Comparison of ENCODE assay signal across 1 cellular context in genomic region chr9:92094655-92095054, GRCh38.
TF ChIP-seq lines count a peak whose summit lies in the region.

No MANE protein-coding gene starts in this region.

TF ChIP-seq in K562, 482 proteins besides CTCF, POLR2A, EP300 and RAD21 (continued from another document):
- TF ChIP-seq PRDM10 (IDR thresholded peaks at IDR 0.05; ENCODE audit: partially characterized antibody) (no peak), HMBOX1 (IDR thresholded peaks at IDR 0.05) (peak; percentile 37; the same call in 1 of the 2 replicates), RBM17 (IDR thresholded peaks at IDR 0.05; ENCODE audit: borderline replicate concordance, low read depth, low read length) (no peak), FOSL1 (tag; conservative IDR thresholded peaks at IDR 0.05) (peak; percentile 72), PBX2 (CRISPR knock-in tag; IDR thresholded peaks at IDR 0.05; ENCODE audit: low read depth) (no peak), PBX2 (tag; conservative IDR thresholded peaks at IDR 0.05; ENCODE audit: low read depth) (peak; percentile 68), MYNN (IDR thresholded peaks at IDR 0.05) (no peak), MYNN (CRISPR knock-in tag; IDR thresholded peaks at IDR 0.05) (no peak), ZNF561 (CRISPR knock-in tag; conservative IDR thresholded peaks at IDR 0.05) (no peak), ZBTB33 (CRISPR knock-in tag; IDR thresholded peaks at IDR 0.05) (peak; percentile 47; the same call in 1 of the 2 replicates), NFE2 (IDR thresholded peaks at IDR 0.05; ENCODE audit: low read depth) (peak; percentile 22; the same call in 1 of the 2 replicates), ZNF583 (CRISPR knock-in tag; IDR thresholded peaks at IDR 0.05) (no peak), BRD4 (IDR thresholded peaks at IDR 0.05) (no peak), HDAC1 (IDR thresholded peaks at IDR 0.05) (no peak), HNRNPLL (IDR thresholded peaks at IDR 0.05; ENCODE audit: low read depth, low read length, poor library complexity, severe bottlenecking) (no peak), ZNF436 (CRISPR knock-in tag; IDR thresholded peaks at IDR 0.05) (no peak), MEIS2 (IDR thresholded peaks at IDR 0.05; ENCODE audit: partially characterized antibody) (peak; percentile 74), MCM5 (IDR thresholded peaks at IDR 0.05; ENCODE audit: low read depth) (no peak), NR4A1 (CRISPR knock-in tag; IDR thresholded peaks at IDR 0.05) (no peak), NR4A1 (tag; IDR thresholded peaks at IDR 0.05) (no peak), NFXL1 (CRISPR knock-in tag; IDR thresholded peaks at IDR 0.05) (no peak), C11orf30 (IDR thresholded peaks at IDR 0.05; ENCODE audit: low read depth) (peak; percentile 20; the same call in 1 of the 2 replicates), ZNF316 (IDR thresholded peaks at IDR 0.05) (peak; percentile 32; the same call in 1 of the 2 replicates), PYGO2 (tag; IDR thresholded peaks at IDR 0.05) (no peak)
